ENCODE assay signal across 8 cellular contexts in the genomic region with DNA sequence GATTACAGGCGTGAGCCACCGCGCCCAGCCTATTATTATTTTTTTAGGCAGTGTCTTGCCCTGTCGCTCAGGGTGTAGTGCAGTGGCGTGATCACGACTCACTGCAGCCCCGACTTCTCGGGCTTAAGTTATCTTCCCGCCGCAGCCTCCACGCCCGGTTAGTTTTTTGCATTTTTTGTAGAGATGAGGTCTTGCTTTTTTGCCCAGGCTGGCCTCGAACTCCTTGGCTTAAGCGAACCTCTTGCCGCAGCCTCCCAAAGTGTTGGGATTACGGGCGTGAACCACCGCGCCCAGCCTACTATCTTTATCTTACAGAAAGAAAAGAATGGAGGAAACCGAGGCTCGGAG. TPM values are rescaled to one million over a fixed set of nuclear protein-coding genes. Genes with fewer than 3 reads are reported as not detected.
A peak's percentile ranks its signal among the peaks of the same experiment; 100 is the strongest.
DNase-seq lines count a peak whose midpoint lies in the region; ATAC-seq and TF ChIP-seq lines count a peak whose summit lies in the region.

No MANE protein-coding gene starts in this region.

- no peak overlapping the region for H3K4me3 ChIP-seq in KMS-11 (IDR thresholded peaks at IDR 0.05; ENCODE audit: insufficient read depth, low read depth, low read length)

- H3K27ac ChIP-seq in C4-2B = peak overlapping the region; percentile 82
- H3K27ac ChIP-seq in KMS-11 = peak overlapping the region; percentile 78
- H3K27ac ChIP-seq in cingulate gyrus (ENCODE audit: low read depth, low read length) = peak overlapping the region; percentile 72

- intact Hi-C loops in natural killer cell (cut with micrococcal nuclease) = no loop called here

- H3K4me3 Mint-ChIP-seq in natural killer cell = peak overlapping the region; percentile 97

- DNase-seq in natural killer cell (no peak), iPS-NIHi11 (ENCODE audit: low spot score) (no peak), GM19240 (ENCODE audit: insufficient read length, low spot score) (no peak), middle frontal gyrus (ENCODE audit: extremely low spot score, low spot score) (no peak)

- peak overlapping the region; percentile 81 for H3K9ac ChIP-seq in KMS-11

- no peaks in the 10 kb centered on the region for H3K27me3 Mint-ChIP-seq in natural killer cell (ENCODE audit: low read depth in 2 of 2)

- H3K4me1 ChIP-seq in KMS-11 (ENCODE audit: low read depth, poor library complexity, severe bottlenecking) = peaks cover 25% of the 10 kb centered on the region

- H3K79me2 ChIP-seq in KMS-11 (ENCODE audit: insufficient read depth, low read depth) = peaks cover 38% of the 10 kb centered on the region

- H3K4me2 ChIP-seq in KMS-11 = peak overlapping the region; percentile 42; the same call in 1 of the 2 replicates

- no peaks in the 10 kb centered on the region; the same call in 1 of the 2 replicates for H4K20me1 ChIP-seq in KMS-11 (ENCODE audit: insufficient read depth)

- peaks cover 35% of the 10 kb centered on the region in 2 donors for H3K4me1 Mint-ChIP-seq in natural killer cell

- no peaks in the 10 kb centered on the region for H3K9me3 Mint-ChIP-seq in natural killer cell

- H3K27me3 ChIP-seq in KMS-11 (ENCODE audit: insufficient read depth, low read depth) = no peaks in the 10 kb centered on the region

- no peaks in the 10 kb centered on the region for H3K36me3 ChIP-seq in KMS-11 (ENCODE audit: insufficient read depth)

- H3K27ac Mint-ChIP-seq in natural killer cell = peak overlapping the region; percentile 97 to 100

- ATAC-seq in natural killer cell (no peak), HG03439 (IDR thresholded peaks at IDR 0.05; ENCODE audit: unreplicated experiment) (no peak)

- H2AFZ ChIP-seq in KMS-11 (ENCODE audit: low read depth) = peak overlapping the region; percentile 85

- TF ChIP-seq CTCF in C4-2B (conservative IDR thresholded peaks at IDR 0.05) (no peak), KMS-11 (conservative IDR thresholded peaks at IDR 0.05; ENCODE audit: low read depth, low read length) (no peak), natural killer cell (IDR thresholded peaks at IDR 0.05) (no peak)

- no peaks in the 10 kb centered on the region for H3K36me3 Mint-ChIP-seq in natural killer cell

RNA-seq across cellular contexts. Expression of gene PTPN11, which starts 0.5 kb away (rescaled TPM):
- total RNA-seq in natural killer cell = 10 to 100 TPM; 57.3 to 72.1 (median 63.8) TPM

RNA-seq across cellular contexts. Expression of gene RPL6, which starts 8.8 kb away (rescaled TPM):
- total RNA-seq in natural killer cell = 1,000 to 10,000 TPM in 1 of 3 donors, 100 to 1,000 TPM in 2; 893 to 1,024 (median 955) TPM

RNA-seq across cellular contexts. Expression of gene HECTD4, which starts 36.0 kb away (rescaled TPM):
- total RNA-seq in natural killer cell = 10 to 100 TPM; 66.9 to 82.6 (median 79.2) TPM
